ENCODE assay signal across 9 cellular contexts in genomic region chr20:49989234-49990065, GRCh38. TPM values are rescaled to one million over a fixed set of nuclear protein-coding genes. Genes with fewer than 3 reads are reported as not detected.
DNase-seq lines count a peak whose midpoint lies in the region; ATAC-seq and TF ChIP-seq lines count a peak whose summit lies in the region.
"Had no signal": no experiment of that assay in that cellular context is flagged by ENCODE, and none has a peak within 500 bp of the region (broad histone marks: within the 10 kb centered on the region; RNA-seq: fewer than 3 reads in every experiment).

No MANE protein-coding gene starts in this region.

- H3K36me3 ChIP-seq in gastrocnemius medialis, result no peaks in the 10 kb centered on the region

- H3K9me3 Mint-ChIP-seq in activated T-helper 2 cell treated with anti-CD3 and anti-CD28 coated beads, Interferon-gamma antibody, Interleukin-2, Interleukin-4, amounts not matched to agents 10 μg/mL and 5 μg/mL and 100 μg/mL, durations not matched to agents 14 hours and 24 hours and 36 hours, result no peaks in the 10 kb centered on the region
- H3K9me3 Mint-ChIP-seq in activated T-helper 1 cell treated with anti-CD3 and anti-CD28 coated beads, Interleukin-12 subunit alpha, Interleukin-12 subunit beta, Interleukin-2, Interleukin-4 antibody, amounts not matched to agents 30 ng/mL and 10 ng/mL and 1 ng/mL, durations not matched to agents 14 hours and 24 hours and 36 hours, result no peaks in the 10 kb centered on the region

- intact Hi-C loops in gastrocnemius medialis (cut with DNase I; ENCODE audit: low total_unique reads), result no loop called here
- intact Hi-C loops in activated T-helper 2 cell treated with anti-CD3 and anti-CD28 coated beads, Interferon-gamma antibody, Interleukin-2, Interleukin-4, amounts not matched to agents 10 μg/mL and 5 μg/mL and 100 μg/mL, durations not matched to agents 14 hours and 24 hours and 36 hours (cut with micrococcal nuclease), result no loop called here
- intact Hi-C loops in activated T-helper 1 cell treated with anti-CD3 and anti-CD28 coated beads, Interleukin-12 subunit alpha, Interleukin-12 subunit beta, Interleukin-2, Interleukin-4 antibody, amounts not matched to agents 30 ng/mL and 10 ng/mL and 1 ng/mL, durations not matched to agents 14 hours and 24 hours and 36 hours (cut with micrococcal nuclease), result no loop called here

- peaks cover 1% of the 10 kb centered on the region for H3K4me1 Mint-ChIP-seq in activated T-helper 2 cell treated with anti-CD3 and anti-CD28 coated beads, Interferon-gamma antibody, Interleukin-2, Interleukin-4, amounts not matched to agents 10 μg/mL and 5 μg/mL and 100 μg/mL, durations not matched to agents 14 hours and 24 hours and 36 hours (ENCODE audit: low read depth)
- no peaks in the 10 kb centered on the region for H3K4me1 Mint-ChIP-seq in activated T-helper 1 cell treated with anti-CD3 and anti-CD28 coated beads, Interleukin-12 subunit alpha, Interleukin-12 subunit beta, Interleukin-2, Interleukin-4 antibody, amounts not matched to agents 30 ng/mL and 10 ng/mL and 1 ng/mL, durations not matched to agents 14 hours and 24 hours and 36 hours (ENCODE audit: low read depth)

- no peaks in the 10 kb centered on the region for H3K36me3 Mint-ChIP-seq in activated T-helper 2 cell treated with anti-CD3 and anti-CD28 coated beads, Interferon-gamma antibody, Interleukin-2, Interleukin-4, amounts not matched to agents 10 μg/mL and 5 μg/mL and 100 μg/mL, durations not matched to agents 14 hours and 24 hours and 36 hours (ENCODE audit: low read depth)
- H3K36me3 Mint-ChIP-seq in activated T-helper 1 cell treated with anti-CD3 and anti-CD28 coated beads, Interleukin-12 subunit alpha, Interleukin-12 subunit beta, Interleukin-2, Interleukin-4 antibody, amounts not matched to agents 30 ng/mL and 10 ng/mL and 1 ng/mL, durations not matched to agents 14 hours and 24 hours and 36 hours (ENCODE audit: low read depth), result no peaks in the 10 kb centered on the region

- no peaks in the 10 kb centered on the region for H3K9me3 ChIP-seq in gastrocnemius medialis

- peak; percentile 80 for DNase-seq in GM04504 (ENCODE audit: low read depth)
- DNase-seq in hepatic stellate cell (ENCODE audit: low spot score), result peak; percentile 75
- DNase-seq in gastrocnemius medialis, result peak in 1 of 2 donors; percentile 66
- DNase-seq in activated T-helper 2 cell treated with anti-CD3 and anti-CD28 coated beads, Interferon-gamma antibody, Interleukin-2, Interleukin-4, amounts not matched to agents 10 μg/mL and 5 μg/mL and 100 μg/mL, durations not matched to agents 14 hours and 24 hours and 36 hours (ENCODE audit: low spot score), result no peak
- no peak for DNase-seq in activated T-helper 1 cell treated with anti-CD3 and anti-CD28 coated beads, Interleukin-12 subunit alpha, Interleukin-12 subunit beta, Interleukin-2, Interleukin-4 antibody, amounts not matched to agents 30 ng/mL and 10 ng/mL and 1 ng/mL, durations not matched to agents 14 hours and 24 hours and 36 hours (ENCODE audit: low spot score)
- DNase-seq: activated naive CD4-positive, alpha-beta T cell had no signal

- peaks cover 14 to 20% of the 10 kb centered on the region in 2 donors for H3K4me1 ChIP-seq in gastrocnemius medialis

- H3K27ac Mint-ChIP-seq in activated T-helper 2 cell treated with anti-CD3 and anti-CD28 coated beads, Interferon-gamma antibody, Interleukin-2, Interleukin-4, amounts not matched to agents 10 μg/mL and 5 μg/mL and 100 μg/mL, durations not matched to agents 14 hours and 24 hours and 36 hours, result no peak overlapping the region
- no peak overlapping the region for H3K27ac Mint-ChIP-seq in activated T-helper 1 cell treated with anti-CD3 and anti-CD28 coated beads, Interleukin-12 subunit alpha, Interleukin-12 subunit beta, Interleukin-2, Interleukin-4 antibody, amounts not matched to agents 30 ng/mL and 10 ng/mL and 1 ng/mL, durations not matched to agents 14 hours and 24 hours and 36 hours

- peaks cover 6% of the 10 kb centered on the region for H3K27me3 Mint-ChIP-seq in activated T-helper 2 cell treated with anti-CD3 and anti-CD28 coated beads, Interferon-gamma antibody, Interleukin-2, Interleukin-4, amounts not matched to agents 10 μg/mL and 5 μg/mL and 100 μg/mL, durations not matched to agents 14 hours and 24 hours and 36 hours (ENCODE audit: low read depth)
- H3K27me3 Mint-ChIP-seq in activated T-helper 1 cell treated with anti-CD3 and anti-CD28 coated beads, Interleukin-12 subunit alpha, Interleukin-12 subunit beta, Interleukin-2, Interleukin-4 antibody, amounts not matched to agents 30 ng/mL and 10 ng/mL and 1 ng/mL, durations not matched to agents 14 hours and 24 hours and 36 hours (ENCODE audit: insufficient read depth), result peaks cover 15% of the 10 kb centered on the region

- TF ChIP-seq CTCF in gastrocnemius medialis (IDR thresholded peaks at IDR 0.05 in 4 of 5, conservative IDR thresholded peaks at IDR 0.05 in 1 of 5), result no peak

- no peak overlapping the region for H3K4me3 ChIP-seq in gastrocnemius medialis

- peak overlapping the region; percentile 24 for H3K27ac ChIP-seq in angular gyrus (ENCODE audit: low read depth, low read length)
- H3K27ac ChIP-seq in gastrocnemius medialis, result peak overlapping the region; percentile 49 to 72 (median 64)

- peak; percentile 52 to 57 for ATAC-seq in gastrocnemius medialis
- ATAC-seq in HG02885 (IDR thresholded peaks at IDR 0.05; ENCODE audit: poor library complexity, unreplicated experiment), result no peak
- ATAC-seq in GM21447 (IDR thresholded peaks at IDR 0.05; ENCODE audit: unreplicated experiment), result no peak

- no peaks in the 10 kb centered on the region for H3K27me3 ChIP-seq in gastrocnemius medialis

- in situ Hi-C loops in gastrocnemius medialis (cut with MboI; ENCODE audit: low sequenced_read_pairs in 4 of 4), result loop anchor here in 2 of 4 donors (10.0 kb wide), 2 partner anchors 65 to 175 kb away; no protein-coding TSS in a partner anchor

- TF ChIP-seq POLR2A in gastrocnemius medialis (IDR thresholded peaks at IDR 0.05), result no peak

- no peak overlapping the region for H3K4me3 Mint-ChIP-seq in activated T-helper 2 cell treated with anti-CD3 and anti-CD28 coated beads, Interferon-gamma antibody, Interleukin-2, Interleukin-4, amounts not matched to agents 10 μg/mL and 5 μg/mL and 100 μg/mL, durations not matched to agents 14 hours and 24 hours and 36 hours (ENCODE audit: low read depth)
- no peak overlapping the region for H3K4me3 Mint-ChIP-seq in activated T-helper 1 cell treated with anti-CD3 and anti-CD28 coated beads, Interleukin-12 subunit alpha, Interleukin-12 subunit beta, Interleukin-2, Interleukin-4 antibody, amounts not matched to agents 30 ng/mL and 10 ng/mL and 1 ng/mL, durations not matched to agents 14 hours and 24 hours and 36 hours

RNA-seq across cellular contexts. Expression of gene SNAI1, which starts 6.7 kb away (rescaled TPM):
- total RNA-seq in gastrocnemius medialis, result 1 to 10 TPM in 3 of 4 donors, under 1 TPM in 1; 0.61 to 3.5 (median 1.3) TPM
- 1.3 and 1.6 TPM in 2 replicates for total RNA-seq in activated T-helper 2 cell treated with anti-CD3 and anti-CD28 coated beads, Interferon-gamma antibody, Interleukin-2, Interleukin-4, amounts not matched to agents 10 μg/mL and 5 μg/mL and 100 μg/mL, durations not matched to agents 14 hours and 24 hours and 36 hours
- 3.5 and 3.9 TPM in 2 replicates for total RNA-seq in activated T-helper 1 cell treated with anti-CD3 and anti-CD28 coated beads, Interleukin-12 subunit alpha, Interleukin-12 subunit beta, Interleukin-2, Interleukin-4 antibody, amounts not matched to agents 30 ng/mL and 10 ng/mL and 1 ng/mL, durations not matched to agents 14 hours and 24 hours and 36 hours

RNA-seq across cellular contexts. Expression of gene RNF114, which starts 53.3 kb away (rescaled TPM):
- 100 to 1,000 TPM; 133 to 216 (median 172) TPM for total RNA-seq in gastrocnemius medialis
- total RNA-seq in activated T-helper 2 cell treated with anti-CD3 and anti-CD28 coated beads, Interferon-gamma antibody, Interleukin-2, Interleukin-4, amounts not matched to agents 10 μg/mL and 5 μg/mL and 100 μg/mL, durations not matched to agents 14 hours and 24 hours and 36 hours, result 64.0 and 67.6 TPM in 2 replicates
- 58.7 and 60.3 TPM in 2 replicates for total RNA-seq in activated T-helper 1 cell treated with anti-CD3 and anti-CD28 coated beads, Interleukin-12 subunit alpha, Interleukin-12 subunit beta, Interleukin-2, Interleukin-4 antibody, amounts not matched to agents 30 ng/mL and 10 ng/mL and 1 ng/mL, durations not matched to agents 14 hours and 24 hours and 36 hours

Comparison
In these comparisons a context has a peak if more than half of its experiments do, and no peak if none do; other contexts are left out.
1. DNase-seq: peak in GM04504 (single experiment) and hepatic stellate cell (single experiment); none in activated T-helper 2 cell treated with anti-CD3 and anti-CD28 coated beads, Interferon-gamma antibody, Interleukin-2, Interleukin-4, amounts not matched to agents 10 μg/mL and 5 μg/mL and 100 μg/mL, durations not matched to agents 14 hours and 24 hours and 36 hours (single experiment) and activated T-helper 1 cell treated with anti-CD3 and anti-CD28 coated beads, Interleukin-12 subunit alpha, Interleukin-12 subunit beta, Interleukin-2, Interleukin-4 antibody, amounts not matched to agents 30 ng/mL and 10 ng/mL and 1 ng/mL, durations not matched to agents 14 hours and 24 hours and 36 hours (single experiment).
2. ATAC-seq: peak in gastrocnemius medialis (2 of 2); none in HG02885 (single experiment) and GM21447 (single experiment).